In genomic region chr6:63997217-63997616, GRCh38 we compare ENCODE assay signal across 26 cellular contexts.
DNase-seq lines count a peak whose midpoint lies in the region; ATAC-seq, FAIRE-seq and TF ChIP-seq lines count a peak whose summit lies in the region.
"Had no signal": no experiment of that assay in that cellular context is flagged by ENCODE, and none has a peak within 500 bp of the region (broad histone marks: within the 10 kb centered on the region; RNA-seq: fewer than 3 reads in every experiment).

No MANE protein-coding gene starts in this region.

- in situ Hi-C loops in HepG2 (cut with HindIII; ENCODE audit: extremely low pct_ligation_motif_present, low pct_unique_long_range_greater_than_20kb): no loop called here

- H3K27ac ChIP-seq in HepG2 (ENCODE audit: extremely low read length, insufficient read depth, low read length): no peak overlapping the region
- H3K27ac ChIP-seq in right lobe of liver: no peak overlapping the region
- no peak overlapping the region for H3K27ac ChIP-seq in SU-DHL-6 (ENCODE audit: low read depth, low read length)
- no peak overlapping the region for H3K27ac ChIP-seq in mesendoderm (ENCODE audit: low read depth, low read length)
- no peak overlapping the region for H3K27ac ChIP-seq in esophagus muscularis mucosa (replicated peaks in 1 of 4)
- H3K27ac ChIP-seq: KMS-11 had no signal

- no peaks in the 10 kb centered on the region for H3K79me2 ChIP-seq in HepG2 (ENCODE audit: insufficient read depth, low read length)
- no peaks in the 10 kb centered on the region for H3K79me2 ChIP-seq in SU-DHL-6 (ENCODE audit: insufficient read depth, low read length)
- H3K79me2 ChIP-seq in mesendoderm (ENCODE audit: control insufficient read depth, insufficient read depth, low read length): no peaks in the 10 kb centered on the region

- POLR2A ChIA-PET in HepG2 (lab: Yijun Ruan, JAX): no interaction called here

- CTCF ChIA-PET in HepG2 (lab: Yijun Ruan, JAX; ENCODE audit: low intra/inter-chr PET ratio, low total read pairs): no interaction called here

- peak overlapping the region; percentile 76 for H4K8ac ChIP-seq in mesendoderm (ENCODE audit: low read depth, low read length)

- H3K4ac ChIP-seq in mesendoderm (ENCODE audit: low read depth, low read length): no peak overlapping the region

- H2AFZ ChIP-seq in HepG2 (ENCODE audit: low read length): peak overlapping the region; percentile 31
- H2AFZ ChIP-seq in SU-DHL-6 (ENCODE audit: low read depth, low read length, severe bottlenecking): peak overlapping the region; percentile 16

- intact Hi-C loops in HepG2 (cut with micrococcal nuclease; ENCODE audit: unreplicated experiment): loop anchor here (5.0 kb wide), 1 partner anchor 70 kb away; no protein-coding TSS in a partner anchor
- intact Hi-C loops in right lobe of liver (cut with DNase I): no loop called here
- intact Hi-C loops in esophagus muscularis mucosa (cut with DNase I): no loop called here

- H3K27me3 ChIP-seq in HepG2 (ENCODE audit: control insufficient read depth in 1 of 2, insufficient read depth in 2 of 2, low read length in 2 of 2): no peaks in the 10 kb centered on the region
- H3K27me3 ChIP-seq in right lobe of liver: no peaks in the 10 kb centered on the region
- no peaks in the 10 kb centered on the region for H3K27me3 ChIP-seq in SU-DHL-6 (ENCODE audit: low read length)
- H3K27me3 ChIP-seq in mesendoderm (ENCODE audit: insufficient read depth, low read length, poor library complexity): no peaks in the 10 kb centered on the region
- H3K27me3 ChIP-seq in esophagus muscularis mucosa: no peaks in the 10 kb centered on the region
- H3K27me3 ChIP-seq: BE2C had no signal

- no peak for FAIRE-seq in HepG2 (lab: Jason Lieb, UNC)
- FAIRE-seq: GM19239, RCC 7860 had no signal

- no TSS peak for BruUV-seq in HepG2 (replicated peaks; lab: Mats Ljungman, UMichigan)

- no peaks in the 10 kb centered on the region for H3F3A ChIP-seq in SU-DHL-6 (ENCODE audit: insufficient read depth)

- TF ChIP-seq POLR2A in HepG2 (IDR thresholded peaks at IDR 0.05; ENCODE audit: insufficient read depth in 1 of 2, low read depth in 2 of 2, low read length in 2 of 2) (no peak), right lobe of liver (IDR thresholded peaks at IDR 0.05) (no peak), esophagus muscularis mucosa (IDR thresholded peaks at IDR 0.05; ENCODE audit: low read depth) (no peak)

- H3K9me3 ChIP-seq in HepG2 (ENCODE audit: low read length): no peaks in the 10 kb centered on the region
- H3K9me3 ChIP-seq in right lobe of liver: no peaks in the 10 kb centered on the region
- H3K9me3 ChIP-seq in SU-DHL-6 (ENCODE audit: insufficient read depth, low read length): no peaks in the 10 kb centered on the region
- no peaks in the 10 kb centered on the region for H3K9me3 ChIP-seq in esophagus muscularis mucosa
- H3K9me3 ChIP-seq: BE2C, SK-N-SH had no signal

- H4K20me1 ChIP-seq in HepG2 (ENCODE audit: insufficient read depth, low read length) (no peaks in the 10 kb centered on the region), SU-DHL-6 (ENCODE audit: low read depth, low read length) (no peaks in the 10 kb centered on the region)

- no peaks in the 10 kb centered on the region for H3K4me1 ChIP-seq in HepG2 (ENCODE audit: insufficient read depth, low read length)
- H3K4me1 ChIP-seq in right lobe of liver: no peaks in the 10 kb centered on the region
- H3K4me1 ChIP-seq in mesendoderm (ENCODE audit: control insufficient read depth, low read depth, low read length): no peaks in the 10 kb centered on the region
- H3K4me1 ChIP-seq in esophagus muscularis mucosa: no peaks in the 10 kb centered on the region

- TF ChIP-seq RAD21 in HepG2 (CRISPR knock-in tag; IDR thresholded peaks at IDR 0.05): no peak

- H3K36me3 ChIP-seq in HepG2 (replicated peaks in 1 of 2; ENCODE audit: control insufficient read depth in 1 of 2, insufficient read depth in 2 of 2, low read length in 2 of 2) (no peaks in the 10 kb centered on the region), right lobe of liver (no peaks in the 10 kb centered on the region), SU-DHL-6 (ENCODE audit: low read length) (no peaks in the 10 kb centered on the region), mesendoderm (ENCODE audit: control insufficient read depth, insufficient read depth, low read length) (no peaks in the 10 kb centered on the region), esophagus muscularis mucosa (no peaks in the 10 kb centered on the region)
- H3K36me3 ChIP-seq: BE2C had no signal

- H3K9me2 ChIP-seq in SU-DHL-6 (replicated peaks; ENCODE audit: insufficient read depth, low read length): no peaks in the 10 kb centered on the region
- H3K9me2 ChIP-seq: SK-N-SH had no signal

- H2BK120ac ChIP-seq in mesendoderm (ENCODE audit: low read depth, low read length): no peak overlapping the region

- no peak for TF ChIP-seq CTCF in HepG2 (CRISPR knock-in tag; IDR thresholded peaks at IDR 0.05)
- TF ChIP-seq CTCF in right lobe of liver (IDR thresholded peaks at IDR 0.05): no peak
- no peak for TF ChIP-seq CTCF in SU-DHL-6 (IDR thresholded peaks at IDR 0.05; ENCODE audit: insufficient read depth, low read length, poor library complexity, severe bottlenecking)
- no peak for TF ChIP-seq CTCF in esophagus muscularis mucosa (IDR thresholded peaks at IDR 0.05)

- 10% methylated on average over 4 of the region's 4 CpGs for WGBS in HepG2 (ENCODE audit: low lambda C conversion rate)
- 82% methylated on average over 4 of the region's 4 CpGs for WGBS in right lobe of liver (ENCODE audit: insufficient coverage, low coverage, low lambda C conversion rate, missing lambda C conversion rate)
- no CpG with 5 or more reads among the region's 4 CpGs for WGBS in mesendoderm (ENCODE audit: extremely low coverage, insufficient coverage, low lambda C conversion rate)
- 90% methylated on average over 4 of the region's 4 CpGs for WGBS in esophagus muscularis mucosa

- TF ChIP-seq EP300 in HepG2 (IDR thresholded peaks at IDR 0.05; ENCODE audit: low read depth in 2 of 2, low read length in 2 of 2) (no peak), HepG2 (CRISPR knock-in tag; IDR thresholded peaks at IDR 0.05; ENCODE audit: borderline replicate concordance) (no peak), esophagus muscularis mucosa (IDR thresholded peaks at IDR 0.05) (no peak)

- ATAC-seq in HepG2 (no peak), right lobe of liver (no peak), HG03378 (IDR thresholded peaks at IDR 0.05; ENCODE audit: unreplicated experiment) (no peak), HG02938 (IDR thresholded peaks at IDR 0.05; ENCODE audit: unreplicated experiment) (no peak)

- H2BK5ac ChIP-seq in mesendoderm (ENCODE audit: low read length): no peak overlapping the region

- H4K5ac ChIP-seq in mesendoderm (ENCODE audit: low read length): no peak overlapping the region

- no peak overlapping the region for H3K18ac ChIP-seq in mesendoderm (ENCODE audit: low read length)

- no peak for DNase-seq in HepG2 (ENCODE audit: low spot score)
- DNase-seq in right lobe of liver: no peak
- DNase-seq in mesendoderm: peak; percentile 3
- DNase-seq in NCI-H2196 (lab: John Stamatoyannopoulos, UW; ENCODE audit: unreplicated experiment): no peak
- DNase-seq in esophagus muscularis mucosa (ENCODE audit: extremely low spot score): no peak
- DNase-seq: 8988T; ACHN; BE2C; CD8-positive, alpha-beta memory T cell; DMS 273 treated with DMSO at 0.1 percent for 48 hours; DMS79 treated with DMSO at 0.1 percent for 48 hours; H7; NCI-H1105; NCI-H2029; NCI-H2171; NCI-H345; NCI-H524; NCI-H748 treated with DMSO at 0.1 percent for 48 hours; SIG-M5; SK-N-SH had no signal

- no peak overlapping the region for H3K4me2 ChIP-seq in HepG2 (ENCODE audit: low read depth, low read length)
- no peak overlapping the region for H3K4me2 ChIP-seq in SU-DHL-6 (ENCODE audit: low read depth, low read length, poor library complexity, severe bottlenecking)
- no peak overlapping the region for H3K4me2 ChIP-seq in mesendoderm (ENCODE audit: low read length)
- H3K4me2 ChIP-seq: KMS-11, SK-N-SH had no signal

- H3K4me3 ChIP-seq in HepG2 (replicated peaks in 1 of 3; ENCODE audit: insufficient read depth in 1 of 3, low read depth in 2 of 3, low read length in 3 of 3) (no peak overlapping the region), right lobe of liver (no peak overlapping the region), SU-DHL-6 (ENCODE audit: insufficient read depth, low read length, poor library complexity, severe bottlenecking) (no peak overlapping the region), mesendoderm (ENCODE audit: low read length) (no peak overlapping the region), esophagus muscularis mucosa (no peak overlapping the region)

- H3K9ac ChIP-seq in HepG2 (ENCODE audit: insufficient read depth, low read depth, low read length): no peak overlapping the region
- no peak overlapping the region for H3K9ac ChIP-seq in SU-DHL-6 (ENCODE audit: low read length)
- no peak overlapping the region for H3K9ac ChIP-seq in mesendoderm (ENCODE audit: low read length)
- H3K9ac ChIP-seq: KMS-11, SK-N-SH had no signal

- no peak overlapping the region for H2BK15ac ChIP-seq in mesendoderm (replicated peaks; ENCODE audit: low read depth)

- H3K56ac ChIP-seq in mesendoderm (ENCODE audit: low read length): no peak overlapping the region

- H3K79me1 ChIP-seq in mesendoderm (ENCODE audit: low read length): no peaks in the 10 kb centered on the region

- H2AK5ac ChIP-seq in mesendoderm (ENCODE audit: low read length): no peak overlapping the region

- H3K23ac ChIP-seq in mesendoderm (ENCODE audit: low read length): no peak overlapping the region

TF ChIP-seq in HepG2, 621 proteins besides CTCF, POLR2A, EP300 and RAD21 (continues in another document):
- TF ChIP-seq ZNF432 (CRISPR knock-in tag; IDR thresholded peaks at IDR 0.05; ENCODE audit: borderline replicate concordance) (no peak), SNAI1 (CRISPR knock-in tag; IDR thresholded peaks at IDR 0.05; ENCODE audit: borderline replicate concordance) (no peak), ADNP (CRISPR knock-in tag; IDR thresholded peaks at IDR 0.05) (no peak), ZUFSP (CRISPR knock-in tag; IDR thresholded peaks at IDR 0.05; ENCODE audit: borderline replicate concordance) (no peak), ZNF225 (CRISPR knock-in tag; IDR thresholded peaks at IDR 0.05) (no peak)
